7 cellular contexts compared by ENCODE assay signal in genomic region chr12:124767075-124767821, GRCh38.
DNase-seq lines count a peak whose midpoint lies in the region; TF ChIP-seq lines count a peak whose summit lies in the region.

No MANE protein-coding gene starts in this region.

- TF ChIP-seq CTCF in GM12874 (IDR thresholded peaks at IDR 0.05; ENCODE audit: insufficient read depth, low read depth, low read length): peak; percentile 93

- CTCF ChIA-PET in HEK293T (lab: Yijun Ruan, JAX): interaction anchor here (0.6 to 1.0 kb wide), 3 partner anchors 18 to 964 kb away, joined by 3 to 4 read pairs (median 4); no protein-coding TSS in a partner anchor

- DNase-seq in HEK293T (ENCODE audit: extremely low spot score) (peak; percentile 92), NCI-H1092 (lab: John Stamatoyannopoulos, UW) (peak; percentile 51), T1000 (lab: John Stamatoyannopoulos, UW) (peak; percentile 69), astrocyte of the hippocampus (ENCODE audit: low read depth, low spot score) (peak; percentile 92), iPS-NIHi7 (ENCODE audit: extremely low spot score) (peak; percentile 95)
- peak; percentile 69 to 77 for DNase-seq in stimulated activated CD4-positive, alpha-beta T cell treated with anti-CD3 and anti-CD28 coated beads, Interleukin-15, amount 100 ng/mL, for 1 hour (ENCODE audit: low read depth in 1 of 2, low spot score in 1 of 2)

- POLR2A ChIA-PET in HEK293T (lab: Yijun Ruan, JAX): no interaction called here

TF ChIP-seq in HEK293T, 16 proteins besides CTCF, POLR2A, EP300 and RAD21:
- TF ChIP-seq BHLHE40 (IDR thresholded peaks at IDR 0.05; ENCODE audit: borderline replicate concordance) (no peak), ARNT (IDR thresholded peaks at IDR 0.05) (no peak), FOXK2 (IDR thresholded peaks at IDR 0.05) (no peak), TARDBP (IDR thresholded peaks at IDR 0.05) (no peak), FOXA1 (IDR thresholded peaks at IDR 0.05) (no peak), CTBP1 (IDR thresholded peaks at IDR 0.05; ENCODE audit: borderline replicate concordance) (no peak)
- TF ChIP-seq, protein P1, sequence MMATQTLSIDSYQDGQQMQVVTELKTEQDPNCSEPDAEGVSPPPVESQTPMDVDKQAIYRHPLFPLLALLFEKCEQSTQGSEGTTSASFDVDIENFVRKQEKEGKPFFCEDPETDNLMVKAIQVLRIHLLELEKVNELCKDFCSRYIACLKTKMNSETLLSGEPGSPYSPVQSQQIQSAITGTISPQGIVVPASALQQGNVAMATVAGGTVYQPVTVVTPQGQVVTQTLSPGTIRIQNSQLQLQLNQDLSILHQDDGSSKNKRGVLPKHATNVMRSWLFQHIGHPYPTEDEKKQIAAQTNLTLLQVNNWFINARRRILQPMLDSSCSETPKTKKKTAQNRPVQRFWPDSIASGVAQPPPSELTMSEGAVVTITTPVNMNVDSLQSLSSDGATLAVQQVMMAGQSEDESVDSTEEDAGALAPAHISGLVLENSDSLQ (IDR thresholded peaks at IDR 0.05): no peak
TF ChIP-seq in HEK293T: peak in this region for 0.

Comparison
In these comparisons a context has a peak if more than half of its experiments do, and no peak if none do; other contexts are left out.
1. Peak in every context shown above with its lines: DNase-seq.